In genomic region chr4:6204098-6204497, GRCh38 we compare ENCODE assay signal across 22 cellular contexts. TPM values are rescaled to one million over a fixed set of nuclear protein-coding genes. Genes with fewer than 3 reads are reported as not detected.
DNase-seq lines count a peak whose midpoint lies in the region; ATAC-seq and TF ChIP-seq lines count a peak whose summit lies in the region.
"Had no signal": no experiment of that assay in that cellular context is flagged by ENCODE, and none has a peak within 500 bp of the region (broad histone marks: within the 10 kb centered on the region; RNA-seq: fewer than 3 reads in every experiment).

No MANE protein-coding gene starts in this region.

- no peak overlapping the region for H3K27ac ChIP-seq in sigmoid colon
- H3K27ac ChIP-seq: 22Rv1, BLaER1, C4-2B had no signal

- peaks cover 15% of the 10 kb centered on the region for H3K4me1 Mint-ChIP-seq in activated CD4-positive, alpha-beta memory T cell treated with anti-CD3 and anti-CD28 coated beads, Interleukin-2, amount 10 ng/mL, durations not matched to agents 7 days and 5 days
- peaks cover 10% of the 10 kb centered on the region for H3K4me1 Mint-ChIP-seq in activated CD4-positive, alpha-beta memory T cell treated with anti-CD3 and anti-CD28 coated beads for 36 hours (ENCODE audit: low read depth)
- H3K4me1 Mint-ChIP-seq in osteocyte (ENCODE audit: unreplicated experiment) = peaks cover 3% of the 10 kb centered on the region

- peaks cover 4 to 21% (median 19%) of the 10 kb centered on the region in 3 donors for H3K27me3 ChIP-seq in sigmoid colon

- H3K4me3 Mint-ChIP-seq in activated CD4-positive, alpha-beta memory T cell treated with anti-CD3 and anti-CD28 coated beads, Interleukin-2, amount 10 ng/mL, durations not matched to agents 7 days and 5 days = no peak overlapping the region
- no peak overlapping the region for H3K4me3 Mint-ChIP-seq in activated CD4-positive, alpha-beta memory T cell treated with anti-CD3 and anti-CD28 coated beads for 36 hours
- H3K4me3 Mint-ChIP-seq in osteocyte (ENCODE audit: unreplicated experiment) = no peak overlapping the region
- H3K4me3 Mint-ChIP-seq: B cell had no signal

- no peak for TF ChIP-seq POLR2A in sigmoid colon (IDR thresholded peaks at IDR 0.05)

- peaks cover 6% of the 10 kb centered on the region for H3K27me3 Mint-ChIP-seq in activated CD4-positive, alpha-beta memory T cell treated with anti-CD3 and anti-CD28 coated beads, Interleukin-2, amount 10 ng/mL, durations not matched to agents 7 days and 5 days
- peaks cover 12% of the 10 kb centered on the region for H3K27me3 Mint-ChIP-seq in activated CD4-positive, alpha-beta memory T cell treated with anti-CD3 and anti-CD28 coated beads for 36 hours
- H3K27me3 Mint-ChIP-seq in osteocyte (ENCODE audit: unreplicated experiment) = peaks cover 39% of the 10 kb centered on the region

- H3K27ac Mint-ChIP-seq in activated CD4-positive, alpha-beta memory T cell treated with anti-CD3 and anti-CD28 coated beads, Interleukin-2, amount 10 ng/mL, durations not matched to agents 7 days and 5 days = no peak overlapping the region
- H3K27ac Mint-ChIP-seq in activated CD4-positive, alpha-beta memory T cell treated with anti-CD3 and anti-CD28 coated beads for 36 hours = no peak overlapping the region
- H3K27ac Mint-ChIP-seq in osteocyte (ENCODE audit: unreplicated experiment) = no peak overlapping the region
- H3K27ac Mint-ChIP-seq: B cell; CD4-positive, CD25-positive, alpha-beta regulatory T cell had no signal

- POLR2A ChIA-PET in activated CD4-positive, alpha-beta memory T cell treated with anti-CD3 and anti-CD28 coated beads, Interleukin-2, amount 10 ng/mL, durations not matched to agents 7 days and 5 days (lab: Charles Lee) = no interaction called here
- POLR2A ChIA-PET in activated CD4-positive, alpha-beta memory T cell treated with anti-CD3 and anti-CD28 coated beads for 36 hours (lab: Charles Lee) = no interaction called here

- CTCF ChIA-PET in activated CD4-positive, alpha-beta memory T cell treated with anti-CD3 and anti-CD28 coated beads, Interleukin-2, amount 10 ng/mL, durations not matched to agents 7 days and 5 days (lab: Charles Lee) = interaction anchor here (1.0 to 1.6 kb wide), 3 partner anchors 46 to 70 kb away, joined by 3 to 6 read pairs (median 4); no protein-coding TSS in a partner anchor
- CTCF ChIA-PET in activated CD4-positive, alpha-beta memory T cell treated with anti-CD3 and anti-CD28 coated beads for 36 hours (lab: Charles Lee) = interaction anchor here (0.6 to 2.6 kb wide), 4 partner anchors 46 to 839 kb away, joined by 3 to 12 read pairs (median 7); a partner anchor contains a TSS

- peaks cover 17% of the 10 kb centered on the region for H3K36me3 Mint-ChIP-seq in activated CD4-positive, alpha-beta memory T cell treated with anti-CD3 and anti-CD28 coated beads, Interleukin-2, amount 10 ng/mL, durations not matched to agents 7 days and 5 days (ENCODE audit: low read depth)
- no peaks in the 10 kb centered on the region for H3K36me3 Mint-ChIP-seq in activated CD4-positive, alpha-beta memory T cell treated with anti-CD3 and anti-CD28 coated beads for 36 hours
- peaks cover 2% of the 10 kb centered on the region for H3K36me3 Mint-ChIP-seq in osteocyte (ENCODE audit: unreplicated experiment)

- no peak for TF ChIP-seq CTCF in osteocyte (IDR thresholded peaks at IDR 0.05)
- TF ChIP-seq CTCF in sigmoid colon (IDR thresholded peaks at IDR 0.05) = no peak

- no peak for TF ChIP-seq EP300 in sigmoid colon (IDR thresholded peaks at IDR 0.05)

- WGBS in sigmoid colon, 2 donors = 79 to 85% methylated on average over 3 of the region's 3 CpGs

- intact Hi-C loops in activated CD4-positive, alpha-beta memory T cell treated with anti-CD3 and anti-CD28 coated beads for 36 hours (cut with micrococcal nuclease) = no loop called here
- intact Hi-C loops in sigmoid colon (cut with DNase I) = no loop called here

- no peak for ATAC-seq in left lobe of liver
- ATAC-seq in GM19397 (IDR thresholded peaks at IDR 0.05; ENCODE audit: unreplicated experiment) = no peak
- no peak for ATAC-seq in HG02623 (IDR thresholded peaks at IDR 0.05; ENCODE audit: unreplicated experiment)
- no peak for ATAC-seq in HG03280 (IDR thresholded peaks at IDR 0.05; ENCODE audit: unreplicated experiment)
- ATAC-seq: GM12878 had no signal

- H3K9me3 Mint-ChIP-seq in activated CD4-positive, alpha-beta memory T cell treated with anti-CD3 and anti-CD28 coated beads, Interleukin-2, amount 10 ng/mL, durations not matched to agents 7 days and 5 days = peaks cover 13% of the 10 kb centered on the region
- H3K9me3 Mint-ChIP-seq in activated CD4-positive, alpha-beta memory T cell treated with anti-CD3 and anti-CD28 coated beads for 36 hours = peaks cover 8% of the 10 kb centered on the region
- H3K9me3 Mint-ChIP-seq in osteocyte (ENCODE audit: unreplicated experiment) = peaks cover 7% of the 10 kb centered on the region

- H3K4me1 ChIP-seq in sigmoid colon = peaks cover 0 to 19% (median 15%) of the 10 kb centered on the region in 4 donors
- H3K4me1 ChIP-seq: HAP-1 had no signal

- DNase-seq in activated CD4-positive, alpha-beta memory T cell treated with anti-CD3 and anti-CD28 coated beads, Interleukin-2, amount 10 ng/mL, durations not matched to agents 7 days and 5 days = peak; percentile 13
- no peak for DNase-seq in activated CD4-positive, alpha-beta memory T cell treated with anti-CD3 and anti-CD28 coated beads for 36 hours
- peak; percentile 11 for DNase-seq in left lobe of liver (ENCODE audit: low spot score)
- peak; percentile 63 for DNase-seq in osteocyte (ENCODE audit: extremely low spot score, unreplicated experiment)
- peak; percentile 17 for DNase-seq in sigmoid colon
- DNase-seq: CD4-positive, CD25-positive, alpha-beta regulatory T cell; CD8-positive, alpha-beta memory T cell; DMS 273 treated with DMSO at 0.1 percent for 48 hours; DMS79; EL; GDM1; GOT3 had no signal

- H3K36me3 ChIP-seq in sigmoid colon = no peaks in the 10 kb centered on the region
- H3K36me3 ChIP-seq: BLaER1, HAP-1 had no signal

- H3K9me3 ChIP-seq in sigmoid colon = peaks cover 0 to 5% (median 0%) of the 10 kb centered on the region in 4 donors
- H3K9me3 ChIP-seq: HAP-1 had no signal

- H3K4me3 ChIP-seq in sigmoid colon = no peak overlapping the region
- H3K4me3 ChIP-seq: BLaER1, GM12878, HAP-1 had no signal

RNA-seq across cellular contexts. Expression of gene JAKMIP1, which starts 3.7 kb away (rescaled TPM):
- total RNA-seq in activated CD4-positive, alpha-beta memory T cell treated with anti-CD3 and anti-CD28 coated beads, Interleukin-2, amount 10 ng/mL, durations not matched to agents 7 days and 5 days = 10 to 100 TPM; 43.8 to 44.4 TPM
- total RNA-seq in activated CD4-positive, alpha-beta memory T cell treated with anti-CD3 and anti-CD28 coated beads for 36 hours = 10 to 100 TPM; 17.7 to 18.1 TPM
- total RNA-seq in left lobe of liver = not detected
- total RNA-seq in osteocyte = not detected in 2 replicates
- 1 to 10 TPM in 3 of 4 donors, under 1 TPM in 1; 0.49 to 3.9 (median 1.8) TPM for total RNA-seq in sigmoid colon
- 1 to 10 TPM in 1 of 3 donors, not detected in 2; 1.8 TPM for polyA plus RNA-seq in sigmoid colon
- polyA plus RNA-seq: AG04450 had no signal
